Comparison of ENCODE assay signal across 25 cellular contexts in the genomic region with DNA sequence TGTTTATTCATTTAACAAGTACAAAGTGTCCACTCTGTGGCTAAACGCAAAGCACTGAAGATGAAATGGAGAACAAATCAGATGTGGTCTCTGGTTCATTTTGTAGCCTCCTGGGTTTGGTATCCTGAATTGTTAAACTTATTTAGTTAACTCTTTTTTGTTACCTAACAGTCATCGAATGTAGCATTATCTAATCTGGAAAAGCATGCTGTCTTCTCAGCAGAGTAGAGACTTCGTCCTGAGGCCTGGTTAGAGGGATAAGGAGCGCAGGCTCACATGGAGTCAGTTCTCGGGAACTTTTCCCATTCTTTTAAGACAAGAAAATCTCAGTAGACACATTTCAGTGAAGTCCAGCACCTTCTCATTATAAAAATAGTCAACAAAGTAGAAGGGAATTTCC. TPM values are rescaled to one million over a fixed set of nuclear protein-coding genes. Genes with fewer than 3 reads are reported as not detected.
A peak's percentile ranks its signal among the peaks of the same experiment; 100 is the strongest.
DNase-seq lines count a peak whose midpoint lies in the region; ATAC-seq, FAIRE-seq and TF ChIP-seq lines count a peak whose summit lies in the region.
"Had no signal": no experiment of that assay in that cellular context is flagged by ENCODE, and none has a peak within 500 bp of the region (broad histone marks: within the 10 kb centered on the region; RNA-seq: fewer than 3 reads in every experiment).

No MANE protein-coding gene starts in this region.

- ATAC-seq in activated T-cell treated with anti-CD3 and anti-CD28 coated beads, Interleukin-2, amount 50 U/mL, for 72 hours (replicated peaks in 1 of 2): no peak
- no peak for ATAC-seq in T-helper 17 cell
- ATAC-seq: left colon had no signal

- peaks cover 0 to 6% (median 0%) of the 10 kb centered on the region in 3 donors for H3K36me3 ChIP-seq in skeletal muscle tissue (ENCODE audit: control insufficient read depth in 3 of 3, insufficient read depth in 3 of 3, low read length in 3 of 3)
- H3K36me3 ChIP-seq in small intestine (ENCODE audit: control insufficient read depth in 2 of 2, insufficient read depth in 2 of 2, low read length in 2 of 2): peaks cover 2 to 4% of the 10 kb centered on the region in 2 donors

- no peaks in the 10 kb centered on the region for H3K9me3 ChIP-seq in T-helper 17 cell (ENCODE audit: control insufficient read depth, low read length, poor library complexity, severe bottlenecking)
- no peaks in the 10 kb centered on the region for H3K9me3 ChIP-seq in skeletal muscle tissue (ENCODE audit: control insufficient read depth in 3 of 3, low read length in 3 of 3)
- H3K9me3 ChIP-seq in small intestine (ENCODE audit: control insufficient read depth, low read depth): no peaks in the 10 kb centered on the region
- H3K9me3 ChIP-seq: SK-N-SH, tibial artery had no signal

- no peak overlapping the region for H3K4me3 Mint-ChIP-seq in activated T-cell treated with anti-CD3 and anti-CD28 coated beads, Interleukin-2, amount 50 U/mL, for 72 hours
- H3K4me3 Mint-ChIP-seq in T-helper 17 cell: no peak overlapping the region
- H3K4me3 Mint-ChIP-seq: activated B cell treated with CpG ODN at 0.5 μM for 24 hours; activated CD4-positive, alpha-beta memory T cell treated with anti-CD3 and anti-CD28 coated beads, Interleukin-2, amount 10 ng/mL, durations not matched to agents 7 days and 5 days; activated naive CD8-positive, alpha-beta T cell treated with anti-CD3 and anti-CD28 coated beads, Interleukin-2, amount 10 ng/mL, durations not matched to agents 7 days and 5 days; B cell; neural crest cell had no signal

- H3K9ac ChIP-seq in skeletal muscle tissue (ENCODE audit: low read depth in 1 of 3, low read length in 3 of 3): no peak overlapping the region
- H3K9ac ChIP-seq: KMS-11, SK-N-SH had no signal

- H3K4me1 Mint-ChIP-seq in activated T-cell treated with anti-CD3 and anti-CD28 coated beads, Interleukin-2, amount 50 U/mL, for 72 hours (ENCODE audit: low read depth): peaks cover 4% of the 10 kb centered on the region
- peaks cover 10% of the 10 kb centered on the region for H3K4me1 Mint-ChIP-seq in T-helper 17 cell
- H3K4me1 Mint-ChIP-seq: neural crest cell had no signal

- 87 to 90% (median 88%) methylated on average over 5 of the region's 5 CpGs for WGBS in small intestine, 3 donors

- peaks cover 14 to 18% (median 16%) of the 10 kb centered on the region in 3 donors for H3K4me1 ChIP-seq in skeletal muscle tissue (ENCODE audit: control insufficient read depth in 3 of 3, insufficient read depth in 3 of 3, low read length in 3 of 3)
- H3K4me1 ChIP-seq in small intestine (ENCODE audit: control insufficient read depth in 2 of 2, insufficient read depth in 1 of 2, low read depth in 1 of 2, low read length in 1 of 2): no peaks in the 10 kb centered on the region

- peaks cover 2 to 27% of the 10 kb centered on the region in 2 donors for H3K36me3 Mint-ChIP-seq in activated T-cell treated with anti-CD3 and anti-CD28 coated beads, Interleukin-2, amount 50 U/mL, for 72 hours (ENCODE audit: insufficient read depth in 2 of 2)
- peaks cover 2% of the 10 kb centered on the region for H3K36me3 Mint-ChIP-seq in T-helper 17 cell (ENCODE audit: low read depth)

- TF ChIP-seq CTCF in fibroblast of the aortic adventitia (IDR thresholded peaks at IDR 0.05; ENCODE audit: insufficient read depth, low read length): no peak

- H3K4me3 ChIP-seq in fibroblast of the aortic adventitia (ENCODE audit: low read depth, low read length): no peak overlapping the region
- H3K4me3 ChIP-seq in skeletal muscle tissue (ENCODE audit: low read length in 3 of 3): no peak overlapping the region
- no peak overlapping the region for H3K4me3 ChIP-seq in small intestine (ENCODE audit: low read depth in 1 of 2, low read length in 2 of 2)
- H3K4me3 ChIP-seq: tibial artery had no signal

- no peak for DNase-seq in activated T-cell treated with anti-CD3 and anti-CD28 coated beads, Interleukin-2, amount 50 U/mL, for 72 hours
- DNase-seq in activated T-cell treated with anti-CD3 and anti-CD28 coated beads, Interleukin-2, amount 50 U/mL, for 1 hour: no peak
- no peak for DNase-seq in T-helper 17 cell
- DNase-seq in fibroblast of the aortic adventitia (ENCODE audit: low read depth): peak; percentile 64
- DNase-seq in activated CD8-positive, alpha-beta memory T cell treated with anti-CD3 and anti-CD28 coated beads, Interleukin-2, amount 50 U/mL, for 48 hours: no peak
- no peak for DNase-seq in small intestine
- no peak for DNase-seq in SW480 (ENCODE audit: low spot score)
- DNase-seq: activated B cell treated with CpG ODN at 0.5 μM for 24 hours; activated CD4-positive, alpha-beta memory T cell treated with anti-CD3 and anti-CD28 coated beads, Interleukin-2, amount 10 ng/mL, durations not matched to agents 7 days and 5 days; activated naive CD8-positive, alpha-beta T cell treated with anti-CD3 and anti-CD28 coated beads, Interleukin-2, amount 10 ng/mL, durations not matched to agents 7 days and 5 days; COR-L47; left colon; NCI-H1694; NCI-H748 treated with DMSO at 0.1 percent for 48 hours; posterior cingulate gyrus; SK-N-SH; stimulated activated naive CD4-positive, alpha-beta T cell treated with Interleukin-2 at 50 U/mL for 16 hours; T-helper 9 cell; tibial artery had no signal

- no peaks in the 10 kb centered on the region for H3K27me3 Mint-ChIP-seq in activated T-cell treated with anti-CD3 and anti-CD28 coated beads, Interleukin-2, amount 50 U/mL, for 72 hours (ENCODE audit: low read depth)
- H3K27me3 Mint-ChIP-seq in T-helper 17 cell: no peaks in the 10 kb centered on the region
- H3K27me3 Mint-ChIP-seq: activated B cell treated with CpG ODN at 0.5 μM for 24 hours; activated CD4-positive, alpha-beta memory T cell treated with anti-CD3 and anti-CD28 coated beads, Interleukin-2, amount 10 ng/mL, durations not matched to agents 7 days and 5 days; activated naive CD8-positive, alpha-beta T cell treated with anti-CD3 and anti-CD28 coated beads, Interleukin-2, amount 10 ng/mL, durations not matched to agents 7 days and 5 days; B cell had no signal

- H3K27ac ChIP-seq in skeletal muscle tissue (ENCODE audit: low read depth, low read length) (peak overlapping the region; percentile 68), small intestine (ENCODE audit: low read depth in 1 of 2, low read length in 1 of 2) (no peak overlapping the region)
- H3K27ac ChIP-seq: KMS-11, tibial artery had no signal

- H3K27me3 ChIP-seq in skeletal muscle tissue (ENCODE audit: control insufficient read depth in 3 of 3, insufficient read depth in 3 of 3, low read length in 3 of 3): no peaks in the 10 kb centered on the region
- H3K27me3 ChIP-seq in small intestine (ENCODE audit: control insufficient read depth in 2 of 2, insufficient read depth in 2 of 2, low read length in 2 of 2): no peaks in the 10 kb centered on the region
- H3K27me3 ChIP-seq: tibial artery had no signal

- H3K27ac Mint-ChIP-seq in activated T-cell treated with anti-CD3 and anti-CD28 coated beads, Interleukin-2, amount 50 U/mL, for 72 hours: peak overlapping the region; percentile 90
- H3K27ac Mint-ChIP-seq in T-helper 17 cell: peak overlapping the region; percentile 56
- H3K27ac Mint-ChIP-seq: activated B cell treated with CpG ODN at 0.5 μM for 24 hours; activated CD4-positive, alpha-beta memory T cell treated with anti-CD3 and anti-CD28 coated beads, Interleukin-2, amount 10 ng/mL, durations not matched to agents 7 days and 5 days; activated naive CD8-positive, alpha-beta T cell treated with anti-CD3 and anti-CD28 coated beads, Interleukin-2, amount 10 ng/mL, durations not matched to agents 7 days and 5 days; B cell had no signal

- no peaks in the 10 kb centered on the region for H3K9me3 Mint-ChIP-seq in activated T-cell treated with anti-CD3 and anti-CD28 coated beads, Interleukin-2, amount 50 U/mL, for 72 hours
- H3K9me3 Mint-ChIP-seq: activated B cell treated with CpG ODN at 0.5 μM for 24 hours; activated CD4-positive, alpha-beta memory T cell treated with anti-CD3 and anti-CD28 coated beads, Interleukin-2, amount 10 ng/mL, durations not matched to agents 7 days and 5 days; activated naive CD8-positive, alpha-beta T cell treated with anti-CD3 and anti-CD28 coated beads, Interleukin-2, amount 10 ng/mL, durations not matched to agents 7 days and 5 days; neural crest cell had no signal

- FAIRE-seq in small intestine (lab: Jason Lieb, UNC): no peak
- FAIRE-seq: A204.1, colon had no signal

RNA-seq across cellular contexts. Expression of a gene that starts 33.1 kb away (rescaled TPM):
- total RNA-seq in activated T-cell treated with anti-CD3 and anti-CD28 coated beads, Interleukin-2, amount 50 U/mL, for 72 hours: 10 to 100 TPM in 1 of 2 donors, 1 to 10 TPM in 1; 8.1 to 16.3 TPM
- total RNA-seq in T-helper 17 cell: 1 to 10 TPM; 1.4 to 1.9 TPM
- total RNA-seq in fibroblast of the aortic adventitia (ENCODE audit: low replicate concordance): 5.2 and 9.3 TPM in 2 replicates
- 0.52 TPM for total RNA-seq in skeletal muscle tissue
- polyA plus RNA-seq in small intestine: 10 to 100 TPM in 2 of 3 donors, 1 to 10 TPM in 1; 4.0 to 26.2 (median 24.4) TPM

RNA-seq across cellular contexts. Expression of a gene that starts 48.8 kb away (rescaled TPM):
- total RNA-seq in activated T-cell treated with anti-CD3 and anti-CD28 coated beads, Interleukin-2, amount 50 U/mL, for 72 hours: 100 to 1,000 TPM; 108 to 110 TPM
- total RNA-seq in T-helper 17 cell (10 to 100 TPM; 74.5 to 76.3 TPM), fibroblast of the aortic adventitia (ENCODE audit: low replicate concordance) (47.8 and 130 TPM in 2 replicates), skeletal muscle tissue (51.7 TPM)
- 10 to 100 TPM; 25.9 to 41.0 (median 29.1) TPM for polyA plus RNA-seq in small intestine

RNA-seq across cellular contexts. Expression of a gene that starts 50.4 kb away (rescaled TPM):
- total RNA-seq in activated T-cell treated with anti-CD3 and anti-CD28 coated beads, Interleukin-2, amount 50 U/mL, for 72 hours: 1 to 10 TPM; 8.0 to 9.4 TPM
- total RNA-seq in T-helper 17 cell: 10 to 100 TPM in 1 of 2 donors, 1 to 10 TPM in 1; 6.2 to 10.8 TPM
- 167 and 366 TPM in 2 replicates for total RNA-seq in fibroblast of the aortic adventitia (ENCODE audit: low replicate concordance)
- total RNA-seq in skeletal muscle tissue: 40.7 TPM
- 10 to 100 TPM in 2 of 3 donors, 1 to 10 TPM in 1; 2.5 to 18.9 (median 17.9) TPM for polyA plus RNA-seq in small intestine
